5 cellular contexts compared by ENCODE assay signal in genomic region chr2:16060125-16060935, GRCh38.
"Had no signal": no experiment of that assay in that cellular context is flagged by ENCODE, and none has a peak within 500 bp of the region (broad histone marks: within the 10 kb centered on the region; RNA-seq: fewer than 3 reads in every experiment).

No MANE protein-coding gene starts in this region.

- H3K36me3 Mint-ChIP-seq: IgD-negative memory B cell had no signal

- H3K27ac Mint-ChIP-seq: GM23338, H9, IgD-negative memory B cell had no signal

- DNase-seq: H9, HCEC 1CT, KBM-7 had no signal

- H3K4me3 ChIP-seq: GM23338 had no signal

- H3K4me3 Mint-ChIP-seq: GM23338, H9, IgD-negative memory B cell had no signal

- H3K27me3 Mint-ChIP-seq: IgD-negative memory B cell had no signal
